1 cellular context compared by ENCODE assay signal in the genomic region with DNA sequence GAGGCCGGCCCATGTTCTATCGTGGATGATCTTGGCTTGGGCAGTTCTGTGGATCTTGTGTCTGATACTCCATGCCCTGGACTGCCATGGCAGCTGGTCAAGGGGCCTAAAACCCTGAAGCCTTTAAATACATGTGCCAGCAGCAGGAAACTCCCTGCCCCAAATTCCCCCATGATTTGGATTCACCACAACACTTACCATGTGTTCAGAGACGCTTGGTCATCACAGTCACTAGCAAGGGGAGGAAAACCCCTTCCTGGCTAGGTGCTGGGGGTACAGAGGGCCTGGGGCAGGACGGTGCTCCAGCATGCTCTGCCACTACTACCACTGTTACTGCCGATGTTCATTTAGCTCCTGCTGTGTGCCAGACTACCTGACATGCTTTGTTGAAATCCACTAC.
A peak's percentile ranks its signal among the peaks of the same experiment; 100 is the strongest.
TF ChIP-seq lines count a peak whose summit lies in the region.

No MANE protein-coding gene starts in this region.

TF ChIP-seq in GM12878, 131 proteins besides CTCF, POLR2A, EP300 and RAD21 (continued from another document):
- TF ChIP-seq, protein P1, sequence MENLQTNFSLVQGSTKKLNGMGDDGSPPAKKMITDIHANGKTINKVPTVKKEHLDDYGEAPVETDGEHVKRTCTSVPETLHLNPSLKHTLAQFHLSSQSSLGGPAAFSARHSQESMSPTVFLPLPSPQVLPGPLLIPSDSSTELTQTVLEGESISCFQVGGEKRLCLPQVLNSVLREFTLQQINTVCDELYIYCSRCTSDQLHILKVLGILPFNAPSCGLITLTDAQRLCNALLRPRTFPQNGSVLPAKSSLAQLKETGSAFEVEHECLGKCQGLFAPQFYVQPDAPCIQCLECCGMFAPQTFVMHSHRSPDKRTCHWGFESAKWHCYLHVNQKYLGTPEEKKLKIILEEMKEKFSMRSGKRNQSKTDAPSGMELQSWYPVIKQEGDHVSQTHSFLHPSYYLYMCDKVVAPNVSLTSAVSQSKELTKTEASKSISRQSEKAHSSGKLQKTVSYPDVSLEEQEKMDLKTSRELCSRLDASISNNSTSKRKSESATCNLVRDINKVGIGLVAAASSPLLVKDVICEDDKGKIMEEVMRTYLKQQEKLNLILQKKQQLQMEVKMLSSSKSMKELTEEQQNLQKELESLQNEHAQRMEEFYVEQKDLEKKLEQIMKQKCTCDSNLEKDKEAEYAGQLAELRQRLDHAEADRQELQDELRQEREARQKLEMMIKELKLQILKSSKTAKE (IDR thresholded peaks at IDR 0.05; ENCODE audit: low read depth, poor library complexity, severe bottlenecking): peak; percentile 18
- TF ChIP-seq, protein P2, sequence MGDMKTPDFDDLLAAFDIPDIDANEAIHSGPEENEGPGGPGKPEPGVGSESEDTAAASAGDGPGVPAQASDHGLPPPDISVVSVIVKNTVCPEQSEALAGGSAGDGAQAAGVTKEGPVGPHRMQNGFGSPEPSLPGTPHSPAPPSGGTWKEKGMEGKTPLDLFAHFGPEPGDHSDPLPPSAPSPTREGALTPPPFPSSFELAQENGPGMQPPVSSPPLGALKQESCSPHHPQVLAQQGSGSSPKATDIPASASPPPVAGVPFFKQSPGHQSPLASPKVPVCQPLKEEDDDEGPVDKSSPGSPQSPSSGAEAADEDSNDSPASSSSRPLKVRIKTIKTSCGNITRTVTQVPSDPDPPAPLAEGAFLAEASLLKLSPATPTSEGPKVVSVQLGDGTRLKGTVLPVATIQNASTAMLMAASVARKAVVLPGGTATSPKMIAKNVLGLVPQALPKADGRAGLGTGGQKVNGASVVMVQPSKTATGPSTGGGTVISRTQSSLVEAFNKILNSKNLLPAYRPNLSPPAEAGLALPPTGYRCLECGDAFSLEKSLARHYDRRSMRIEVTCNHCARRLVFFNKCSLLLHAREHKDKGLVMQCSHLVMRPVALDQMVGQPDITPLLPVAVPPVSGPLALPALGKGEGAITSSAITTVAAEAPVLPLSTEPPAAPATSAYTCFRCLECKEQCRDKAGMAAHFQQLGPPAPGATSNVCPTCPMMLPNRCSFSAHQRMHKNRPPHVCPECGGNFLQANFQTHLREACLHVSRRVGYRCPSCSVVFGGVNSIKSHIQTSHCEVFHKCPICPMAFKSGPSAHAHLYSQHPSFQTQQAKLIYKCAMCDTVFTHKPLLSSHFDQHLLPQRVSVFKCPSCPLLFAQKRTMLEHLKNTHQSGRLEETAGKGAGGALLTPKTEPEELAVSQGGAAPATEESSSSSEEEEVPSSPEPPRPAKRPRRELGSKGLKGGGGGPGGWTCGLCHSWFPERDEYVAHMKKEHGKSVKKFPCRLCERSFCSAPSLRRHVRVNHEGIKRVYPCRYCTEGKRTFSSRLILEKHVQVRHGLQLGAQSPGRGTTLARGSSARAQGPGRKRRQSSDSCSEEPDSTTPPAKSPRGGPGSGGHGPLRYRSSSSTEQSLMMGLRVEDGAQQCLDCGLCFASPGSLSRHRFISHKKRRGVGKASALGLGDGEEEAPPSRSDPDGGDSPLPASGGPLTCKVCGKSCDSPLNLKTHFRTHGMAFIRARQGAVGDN (IDR thresholded peaks at IDR 0.05): peak; percentile 87
- TF ChIP-seq RAD51 (IDR thresholded peaks at IDR 0.05) (no peak), BHLHE40 (IDR thresholded peaks at IDR 0.05; ENCODE audit: borderline replicate concordance in 1 of 2, low read depth in 2 of 2, low read length in 1 of 2) (peak in 1 of 2 experiments; percentile 51; a peak in 2 of 4 replicates), CBFB (IDR thresholded peaks at IDR 0.05; ENCODE audit: low read depth) (0 out of 2 replicates have a peak, but pooled peaks have one; percentile 20), MEF2B (IDR thresholded peaks at IDR 0.05; ENCODE audit: partially characterized antibody, poor library complexity, severe bottlenecking) (peak; percentile 70), HDAC2 (IDR thresholded peaks at IDR 0.05) (no peak), ZZZ3 (IDR thresholded peaks at IDR 0.05; ENCODE audit: control insufficient read depth, insufficient read length, low read depth) (no peak), RELA (IDR thresholded peaks at IDR 0.05; ENCODE audit: borderline replicate concordance, partially characterized antibody) (peak; percentile 97), IKZF2 (IDR thresholded peaks at IDR 0.05) (peak in 1 of 2 experiments; percentile 33; a peak in 1 of 4 replicates), GATAD2B (conservative IDR thresholded peaks at IDR 0.05; ENCODE audit: low read depth) (no peak; the same call in 1 of the 2 replicates), IKZF1 (conservative IDR thresholded peaks at IDR 0.05) (peak; percentile 49), RCOR1 (conservative IDR thresholded peaks at IDR 0.05; ENCODE audit: low read depth, low read length) (no peak), JUND (IDR thresholded peaks at IDR 0.05; ENCODE audit: low read depth, low read length) (no peak)
- TF ChIP-seq, protein P3, sequence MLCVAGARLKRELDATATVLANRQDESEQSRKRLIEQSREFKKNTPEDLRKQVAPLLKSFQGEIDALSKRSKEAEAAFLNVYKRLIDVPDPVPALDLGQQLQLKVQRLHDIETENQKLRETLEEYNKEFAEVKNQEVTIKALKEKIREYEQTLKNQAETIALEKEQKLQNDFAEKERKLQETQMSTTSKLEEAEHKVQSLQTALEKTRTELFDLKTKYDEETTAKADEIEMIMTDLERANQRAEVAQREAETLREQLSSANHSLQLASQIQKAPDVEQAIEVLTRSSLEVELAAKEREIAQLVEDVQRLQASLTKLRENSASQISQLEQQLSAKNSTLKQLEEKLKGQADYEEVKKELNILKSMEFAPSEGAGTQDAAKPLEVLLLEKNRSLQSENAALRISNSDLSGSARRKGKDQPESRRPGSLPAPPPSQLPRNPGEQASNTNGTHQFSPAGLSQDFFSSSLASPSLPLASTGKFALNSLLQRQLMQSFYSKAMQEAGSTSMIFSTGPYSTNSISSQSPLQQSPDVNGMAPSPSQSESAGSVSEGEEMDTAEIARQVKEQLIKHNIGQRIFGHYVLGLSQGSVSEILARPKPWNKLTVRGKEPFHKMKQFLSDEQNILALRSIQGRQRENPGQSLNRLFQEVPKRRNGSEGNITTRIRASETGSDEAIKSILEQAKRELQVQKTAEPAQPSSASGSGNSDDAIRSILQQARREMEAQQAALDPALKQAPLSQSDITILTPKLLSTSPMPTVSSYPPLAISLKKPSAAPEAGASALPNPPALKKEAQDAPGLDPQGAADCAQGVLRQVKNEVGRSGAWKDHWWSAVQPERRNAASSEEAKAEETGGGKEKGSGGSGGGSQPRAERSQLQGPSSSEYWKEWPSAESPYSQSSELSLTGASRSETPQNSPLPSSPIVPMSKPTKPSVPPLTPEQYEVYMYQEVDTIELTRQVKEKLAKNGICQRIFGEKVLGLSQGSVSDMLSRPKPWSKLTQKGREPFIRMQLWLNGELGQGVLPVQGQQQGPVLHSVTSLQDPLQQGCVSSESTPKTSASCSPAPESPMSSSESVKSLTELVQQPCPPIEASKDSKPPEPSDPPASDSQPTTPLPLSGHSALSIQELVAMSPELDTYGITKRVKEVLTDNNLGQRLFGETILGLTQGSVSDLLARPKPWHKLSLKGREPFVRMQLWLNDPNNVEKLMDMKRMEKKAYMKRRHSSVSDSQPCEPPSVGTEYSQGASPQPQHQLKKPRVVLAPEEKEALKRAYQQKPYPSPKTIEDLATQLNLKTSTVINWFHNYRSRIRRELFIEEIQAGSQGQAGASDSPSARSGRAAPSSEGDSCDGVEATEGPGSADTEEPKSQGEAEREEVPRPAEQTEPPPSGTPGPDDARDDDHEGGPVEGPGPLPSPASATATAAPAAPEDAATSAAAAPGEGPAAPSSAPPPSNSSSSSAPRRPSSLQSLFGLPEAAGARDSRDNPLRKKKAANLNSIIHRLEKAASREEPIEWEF (IDR thresholded peaks at IDR 0.05; ENCODE audit: insufficient replicate concordance, low read depth, low read length): no peak
- TF ChIP-seq, protein P4, sequence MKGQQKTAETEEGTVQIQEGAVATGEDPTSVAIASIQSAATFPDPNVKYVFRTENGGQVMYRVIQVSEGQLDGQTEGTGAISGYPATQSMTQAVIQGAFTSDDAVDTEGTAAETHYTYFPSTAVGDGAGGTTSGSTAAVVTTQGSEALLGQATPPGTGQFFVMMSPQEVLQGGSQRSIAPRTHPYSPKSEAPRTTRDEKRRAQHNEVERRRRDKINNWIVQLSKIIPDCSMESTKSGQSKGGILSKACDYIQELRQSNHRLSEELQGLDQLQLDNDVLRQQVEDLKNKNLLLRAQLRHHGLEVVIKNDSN (IDR thresholded peaks at IDR 0.05; ENCODE audit: borderline replicate concordance, extremely low read length, insufficient read depth, low read depth, low read length): no peak
- TF ChIP-seq, protein P5, sequence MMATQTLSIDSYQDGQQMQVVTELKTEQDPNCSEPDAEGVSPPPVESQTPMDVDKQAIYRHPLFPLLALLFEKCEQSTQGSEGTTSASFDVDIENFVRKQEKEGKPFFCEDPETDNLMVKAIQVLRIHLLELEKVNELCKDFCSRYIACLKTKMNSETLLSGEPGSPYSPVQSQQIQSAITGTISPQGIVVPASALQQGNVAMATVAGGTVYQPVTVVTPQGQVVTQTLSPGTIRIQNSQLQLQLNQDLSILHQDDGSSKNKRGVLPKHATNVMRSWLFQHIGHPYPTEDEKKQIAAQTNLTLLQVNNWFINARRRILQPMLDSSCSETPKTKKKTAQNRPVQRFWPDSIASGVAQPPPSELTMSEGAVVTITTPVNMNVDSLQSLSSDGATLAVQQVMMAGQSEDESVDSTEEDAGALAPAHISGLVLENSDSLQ (IDR thresholded peaks at IDR 0.05): 0 out of 2 replicates have a peak, but pooled peaks have one; percentile 8
- TF ChIP-seq, protein P6, sequence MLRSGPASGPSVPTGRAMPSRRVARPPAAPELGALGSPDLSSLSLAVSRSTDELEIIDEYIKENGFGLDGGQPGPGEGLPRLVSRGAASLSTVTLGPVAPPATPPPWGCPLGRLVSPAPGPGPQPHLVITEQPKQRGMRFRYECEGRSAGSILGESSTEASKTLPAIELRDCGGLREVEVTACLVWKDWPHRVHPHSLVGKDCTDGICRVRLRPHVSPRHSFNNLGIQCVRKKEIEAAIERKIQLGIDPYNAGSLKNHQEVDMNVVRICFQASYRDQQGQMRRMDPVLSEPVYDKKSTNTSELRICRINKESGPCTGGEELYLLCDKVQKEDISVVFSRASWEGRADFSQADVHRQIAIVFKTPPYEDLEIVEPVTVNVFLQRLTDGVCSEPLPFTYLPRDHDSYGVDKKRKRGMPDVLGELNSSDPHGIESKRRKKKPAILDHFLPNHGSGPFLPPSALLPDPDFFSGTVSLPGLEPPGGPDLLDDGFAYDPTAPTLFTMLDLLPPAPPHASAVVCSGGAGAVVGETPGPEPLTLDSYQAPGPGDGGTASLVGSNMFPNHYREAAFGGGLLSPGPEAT (IDR thresholded peaks at IDR 0.05; ENCODE audit: low read depth): peak; percentile 81
